ENCODE assay signal across 8 cellular contexts in the genomic region with DNA sequence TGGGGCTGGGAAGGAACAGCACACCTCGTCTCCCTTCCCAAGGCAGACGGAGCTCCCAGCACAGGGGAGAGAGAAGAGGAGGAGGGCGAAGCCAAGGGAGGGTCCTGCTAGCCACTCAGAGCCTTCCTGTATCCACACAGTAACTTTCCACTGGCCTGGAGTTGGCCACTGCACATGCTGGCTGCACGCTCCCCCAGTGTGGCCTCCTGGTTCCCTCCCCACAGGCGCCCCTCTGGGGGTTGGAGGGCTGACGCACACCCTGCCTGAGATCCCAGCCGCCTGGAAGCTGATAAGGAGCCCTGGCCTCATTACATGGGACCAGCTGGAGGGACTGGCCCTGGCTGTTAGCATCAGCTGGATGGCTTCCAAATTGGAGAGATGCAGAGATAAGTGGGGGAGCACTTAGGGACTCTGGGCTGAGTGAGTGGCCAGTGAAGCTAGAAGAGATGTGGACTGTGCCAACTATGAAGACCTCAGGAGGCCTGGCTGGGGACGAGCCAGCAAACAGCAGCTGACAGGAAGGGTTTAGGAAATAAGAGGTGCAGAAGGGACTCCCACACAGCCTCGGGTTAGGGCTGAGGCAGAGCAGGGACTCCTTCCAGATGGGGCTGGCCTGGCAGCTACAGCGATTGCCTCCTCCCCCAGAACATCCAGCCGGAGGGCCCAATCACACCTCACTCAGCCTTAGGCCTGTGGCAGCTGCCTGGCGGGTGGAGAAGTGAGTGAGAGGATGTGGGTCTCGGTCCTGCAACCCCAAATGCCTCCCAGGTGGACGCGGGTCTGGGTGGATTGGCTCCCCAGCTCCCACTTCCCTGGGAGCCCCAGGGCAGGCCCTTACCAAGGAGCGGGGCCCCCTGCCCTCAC. TPM values are rescaled to one million over a fixed set of nuclear protein-coding genes. Genes with fewer than 3 reads are reported as not detected.
DNase-seq lines count a peak whose midpoint lies in the region; ATAC-seq and TF ChIP-seq lines count a peak whose summit lies in the region.

No MANE protein-coding gene starts in this region.

- in situ Hi-C loops in brain microvascular endothelial cell (cut with HindIII; ENCODE audit: low pct_ligation_motif_present, low sequenced_read_pairs), result no loop called here

- no peak overlapping the region for H3K27ac Mint-ChIP-seq in activated CD4-positive, alpha-beta T cell treated with anti-CD3 and anti-CD28 coated beads, Interleukin-2, amount 10 ng/mL, durations not matched to agents 24 days and 14 days

- H3K27me3 ChIP-seq in brain microvascular endothelial cell (replicated peaks), result peaks cover 6% of the 10 kb centered on the region
- H3K27me3 ChIP-seq in thoracic aorta (replicated peaks; ENCODE audit: insufficient read depth), result no peaks in the 10 kb centered on the region

- H3K4me3 Mint-ChIP-seq in activated CD4-positive, alpha-beta T cell treated with anti-CD3 and anti-CD28 coated beads, Interleukin-2, amount 10 ng/mL, durations not matched to agents 24 days and 14 days, result no peak overlapping the region

- DNase-seq in DMS79 (lab: John Stamatoyannopoulos, UW), result peak; percentile 99
- DNase-seq in NCI-H2107 (lab: John Stamatoyannopoulos, UW), result peak; percentile 78
- DNase-seq in brain microvascular endothelial cell, result peak; percentile 90
- DNase-seq in kidney tubule cell (ENCODE audit: low spot score), result peak; percentile 28
- peak; percentile 32 for DNase-seq in thoracic aorta (ENCODE audit: low spot score)
- no peak for DNase-seq in activated CD4-positive, alpha-beta T cell treated with anti-CD3 and anti-CD28 coated beads, Interleukin-2, amount 10 ng/mL, durations not matched to agents 24 days and 14 days
- no peak for DNase-seq in activated CD4-positive, CD25-positive, alpha-beta regulatory T cell (lab: John Stamatoyannopoulos, UW)
- DNase-seq in activated CD4-positive, alpha-beta T cell treated with anti-CD3 and anti-CD28 coated beads, Interleukin-2, amount 50 U/mL, for 4 hours, result no peak

- H3K9me3 Mint-ChIP-seq in activated CD4-positive, alpha-beta T cell treated with anti-CD3 and anti-CD28 coated beads, Interleukin-2, amount 10 ng/mL, durations not matched to agents 24 days and 14 days, result no peaks in the 10 kb centered on the region

- intact Hi-C loops in activated CD4-positive, alpha-beta T cell treated with anti-CD3 and anti-CD28 coated beads, Interleukin-2, amount 10 ng/mL, durations not matched to agents 24 days and 14 days (cut with micrococcal nuclease), result no loop called here

- no peaks in the 10 kb centered on the region for H3K36me3 Mint-ChIP-seq in activated CD4-positive, alpha-beta T cell treated with anti-CD3 and anti-CD28 coated beads, Interleukin-2, amount 10 ng/mL, durations not matched to agents 24 days and 14 days (ENCODE audit: low read depth)

- TF ChIP-seq CTCF in brain microvascular endothelial cell (IDR thresholded peaks at IDR 0.05; ENCODE audit: low read depth, low read length, missing control alignments) (no peak), thoracic aorta (IDR thresholded peaks at IDR 0.05) (no peak)

- H3K27ac ChIP-seq in brain microvascular endothelial cell, result peak overlapping the region; percentile 12
- H3K27ac ChIP-seq in thoracic aorta, result peak overlapping the region; percentile 24 to 27

- ATAC-seq in thoracic aorta (ENCODE audit: insufficient number of reproducible peaks, low FRiP score, low read depth), result peak; percentile 75

- H3K4me1 ChIP-seq in thoracic aorta (ENCODE audit: control insufficient read depth in 1 of 2, low read depth in 2 of 2), result peaks cover 9 to 28% of the 10 kb centered on the region in 2 donors

- no peaks in the 10 kb centered on the region for H3K36me3 ChIP-seq in brain microvascular endothelial cell (replicated peaks)
- no peaks in the 10 kb centered on the region for H3K36me3 ChIP-seq in thoracic aorta

- H3K9me3 ChIP-seq in thoracic aorta, result no peaks in the 10 kb centered on the region

- H3K4me3 ChIP-seq in brain microvascular endothelial cell (ENCODE audit: low read depth, low read length), result no peak overlapping the region
- no peak overlapping the region for H3K4me3 ChIP-seq in thoracic aorta

- no peaks in the 10 kb centered on the region for H3K4me1 Mint-ChIP-seq in activated CD4-positive, alpha-beta T cell treated with anti-CD3 and anti-CD28 coated beads, Interleukin-2, amount 10 ng/mL, durations not matched to agents 24 days and 14 days

- H3K27me3 Mint-ChIP-seq in activated CD4-positive, alpha-beta T cell treated with anti-CD3 and anti-CD28 coated beads, Interleukin-2, amount 10 ng/mL, durations not matched to agents 24 days and 14 days, result peaks cover 9% of the 10 kb centered on the region

RNA-seq across cellular contexts. Expression of gene BCDIN3D, which starts 26.3 kb away (rescaled TPM):
- 1 to 10 TPM; 1.6 to 2.7 TPM for total RNA-seq in thoracic aorta
- 2.9 and 3.5 TPM in 2 replicates for total RNA-seq in activated CD4-positive, alpha-beta T cell treated with anti-CD3 and anti-CD28 coated beads, Interleukin-2, amount 10 ng/mL, durations not matched to agents 24 days and 14 days

RNA-seq across cellular contexts. Expression of gene FAIM2, which starts 34.5 kb away (rescaled TPM):
- 1 to 10 TPM; 2.8 TPM for total RNA-seq in thoracic aorta
- 0.30 and 0.54 TPM in 2 replicates for total RNA-seq in activated CD4-positive, alpha-beta T cell treated with anti-CD3 and anti-CD28 coated beads, Interleukin-2, amount 10 ng/mL, durations not matched to agents 24 days and 14 days

RNA-seq across cellular contexts. Expression of gene NCKAP5L, which starts 41.0 kb away (rescaled TPM):
- 10 to 100 TPM; 34.9 to 38.0 TPM for total RNA-seq in thoracic aorta
- 4.8 and 5.0 TPM in 2 replicates for total RNA-seq in activated CD4-positive, alpha-beta T cell treated with anti-CD3 and anti-CD28 coated beads, Interleukin-2, amount 10 ng/mL, durations not matched to agents 24 days and 14 days

Comparison
In these comparisons a context has a peak if more than half of its experiments do, and no peak if none do; other contexts are left out.
1. DNase-seq: peak in DMS79 (single experiment), NCI-H2107 (single experiment), brain microvascular endothelial cell (single experiment), kidney tubule cell (single experiment) and thoracic aorta (single experiment); none in activated CD4-positive, alpha-beta T cell treated with anti-CD3 and anti-CD28 coated beads, Interleukin-2, amount 10 ng/mL, durations not matched to agents 24 days and 14 days (single experiment), activated CD4-positive, CD25-positive, alpha-beta regulatory T cell (0 of 4) and activated CD4-positive, alpha-beta T cell treated with anti-CD3 and anti-CD28 coated beads, Interleukin-2, amount 50 U/mL, for 4 hours (0 of 2).